2 cellular contexts compared by ENCODE assay signal in genomic region chr20:34185766-34186620, GRCh38.
A peak's percentile ranks its signal among the peaks of the same experiment; 100 is the strongest.
TF ChIP-seq lines count a peak whose summit lies in the region.

No MANE protein-coding gene starts in this region.

TF ChIP-seq in HEK293, 187 proteins besides CTCF, POLR2A, EP300 and RAD21:
- TF ChIP-seq ZSCAN18 (tag by site-specific recombination; IDR thresholded peaks at IDR 0.05) (no peak), GLIS1 (tag by site-specific recombination; IDR thresholded peaks at IDR 0.05) (peak; percentile 82)

TF ChIP-seq in WTC11, 78 proteins besides CTCF, POLR2A, EP300 and RAD21 (continued from another document):
- TF ChIP-seq AFF4 (CRISPR knock-in tag; IDR thresholded peaks at IDR 0.05; ENCODE audit: borderline replicate concordance) (no peak), ZNF317 (CRISPR knock-in tag; IDR thresholded peaks at IDR 0.05; ENCODE audit: borderline replicate concordance, low read depth) (no peak), ZNF671 (CRISPR knock-in tag; IDR thresholded peaks at IDR 0.05) (no peak), PRRX2 (CRISPR knock-in tag; IDR thresholded peaks at IDR 0.05) (no peak), TEAD4 (CRISPR knock-in tag; IDR thresholded peaks at IDR 0.05) (no peak), NFATC4 (CRISPR knock-in tag; IDR thresholded peaks at IDR 0.05) (no peak)
